ENCODE assay signal across 8 cellular contexts in genomic region chr15:44426975-44427755, GRCh38. TPM values are rescaled to one million over a fixed set of nuclear protein-coding genes. Genes with fewer than 3 reads are reported as not detected.
DNase-seq lines count a peak whose midpoint lies in the region; ATAC-seq and TF ChIP-seq lines count a peak whose summit lies in the region.

CTDSPL2 (plus strand) TSS chr15:44427629; CDS start chr15:44459015, 31,386 bp downstream.

- under 1% methylated on average over 53 of the region's 53 CpGs for WGBS in hepatocyte (ENCODE audit: low lambda C conversion rate, missing lambda C conversion rate)

- peak within 1 kb of the TSS; percentile 93 for H2AFZ ChIP-seq in hepatocyte

- DNase-seq in NCI-H2081 (lab: John Stamatoyannopoulos, UW) (peak; percentile 99), T1000 (lab: John Stamatoyannopoulos, UW) (peak; percentile 94), astrocyte of the hippocampus (ENCODE audit: low read depth, low spot score) (peak; percentile 99), hepatocyte (ENCODE audit: low spot score) (peak; percentile 99), retina (peak; percentile 99)

- peak; percentile 97 for ATAC-seq in GM18511 (IDR thresholded peaks at IDR 0.05; ENCODE audit: unreplicated experiment)
- peak; percentile 93 for ATAC-seq in HG03039 (IDR thresholded peaks at IDR 0.05; ENCODE audit: unreplicated experiment)

- H4K20me1 ChIP-seq in hepatocyte (ENCODE audit: insufficient read depth, poor library complexity, severe bottlenecking) = peaks cover 32% of the 10 kb centered on the region

- H3K36me3 ChIP-seq in hepatocyte (replicated peaks; ENCODE audit: insufficient read depth, low read depth) = no peaks in the 10 kb centered on the region

- H3K9me2 ChIP-seq in hepatocyte (replicated peaks; ENCODE audit: insufficient read depth) = no peaks in the 10 kb centered on the region

- no peaks in the 10 kb centered on the region for H3K9me3 ChIP-seq in hepatocyte (ENCODE audit: low read depth)

- peak within 1 kb of the TSS; percentile 68 for H3K4me3 ChIP-seq in hepatocyte

- peak; percentile 66 for TF ChIP-seq CTCF in 22Rv1 (IDR thresholded peaks at IDR 0.05)
- TF ChIP-seq CTCF in hepatocyte (IDR thresholded peaks at IDR 0.05; ENCODE audit: poor library complexity) = peak; percentile 37

- peaks cover 42% of the 10 kb centered on the region for H3K79me2 ChIP-seq in hepatocyte

- peaks cover 8% of the 10 kb centered on the region for H3K4me1 ChIP-seq in hepatocyte (ENCODE audit: insufficient read depth)

- H3K27ac ChIP-seq in 22Rv1 = peak within 1 kb of the TSS; percentile 97
- H3K27ac ChIP-seq in hepatocyte = peak within 1 kb of the TSS; percentile 96

- H3K27me3 ChIP-seq in hepatocyte = no peaks in the 10 kb centered on the region

- H3K4me2 ChIP-seq in hepatocyte = peak within 1 kb of the TSS; percentile 84

RNA-seq across cellular contexts. Expression of gene CTDSPL2, which starts in this region (rescaled TPM):
- 48.5 and 52.0 TPM in 2 replicates for total RNA-seq in hepatocyte
- 9.6 and 13.3 TPM in 2 replicates for polyA plus RNA-seq in hepatocyte

Comparison
In these comparisons a context has a peak if more than half of its experiments do, and no peak if none do; other contexts are left out.
1. Peak in every context shown above with its lines: DNase-seq, ATAC-seq, H3K4me3 ChIP-seq and H3K27ac ChIP-seq.